ENCODE assay signal across 8 cellular contexts in genomic region chr5:151126199-151126645, GRCh38. TPM values are rescaled to one million over a fixed set of nuclear protein-coding genes. Genes with fewer than 3 reads are reported as not detected.
DNase-seq lines count a peak whose midpoint lies in the region; ATAC-seq and TF ChIP-seq lines count a peak whose summit lies in the region.

No MANE protein-coding gene starts in this region.

- DNase-seq in GM04504 (ENCODE audit: low read depth): peak; percentile 27
- DNase-seq in NOMO-1 treated with dmso at 0.1 percent for 144 hours (lab: John Stamatoyannopoulos, UW; ENCODE audit: unreplicated experiment): peak; percentile 6
- DNase-seq in activated T-cell treated with anti-CD3 and anti-CD28 coated beads for 48 hours (ENCODE audit: low read depth): peak; percentile 61
- DNase-seq in esophagus muscularis mucosa (ENCODE audit: extremely low spot score): no peak
- peak; percentile 39 to 78 (median 62) for DNase-seq in naive thymus-derived CD8-positive, alpha-beta T cell
- peak; percentile 54 for DNase-seq in stimulated activated naive CD4-positive, alpha-beta T cell treated with Interleukin-2 at 50 U/mL for 16 hours (lab: John Stamatoyannopoulos, UW)
- no peak for DNase-seq in DMS79 (lab: John Stamatoyannopoulos, UW)

- TF ChIP-seq CTCF in esophagus muscularis mucosa (IDR thresholded peaks at IDR 0.05): peak; percentile 67 to 86 (median 80)

- 15% methylated on average over 9 of the region's 9 CpGs for WGBS in esophagus muscularis mucosa

- no peak for TF ChIP-seq POLR2A in esophagus muscularis mucosa (IDR thresholded peaks at IDR 0.05; ENCODE audit: low read depth)

- POLR2A ChIA-PET in naive thymus-derived CD8-positive, alpha-beta T cell (lab: Charles Lee): interaction anchor here (0.7 to 8.5 kb wide), 17 partner anchors 9 to 366 kb away, joined by 3 to 88 read pairs (median 7); partner anchors contain the start of genes ANXA6 and TNIP1

- H3K27me3 ChIP-seq in esophagus muscularis mucosa: no peaks in the 10 kb centered on the region

- peaks cover 32 to 75% (median 68%) of the 10 kb centered on the region in 4 donors for H3K4me1 Mint-ChIP-seq in naive thymus-derived CD8-positive, alpha-beta T cell

- peak overlapping the region; percentile 67 to 98 (median 94) for H3K27ac Mint-ChIP-seq in naive thymus-derived CD8-positive, alpha-beta T cell

- no peaks in the 10 kb centered on the region for H3K27me3 Mint-ChIP-seq in naive thymus-derived CD8-positive, alpha-beta T cell

- no peaks in the 10 kb centered on the region for H3K9me3 ChIP-seq in esophagus muscularis mucosa

- intact Hi-C loops in esophagus muscularis mucosa (cut with DNase I): loop anchor here (2.0 kb wide), 2 partner anchors 39 to 113 kb away; no protein-coding TSS in a partner anchor

- H3K4me3 Mint-ChIP-seq in naive thymus-derived CD8-positive, alpha-beta T cell: peak overlapping the region in 8 of 10 donors; percentile 7 to 73 (median 30)

- peaks cover 54 to 98% (median 95%) of the 10 kb centered on the region in 4 donors for H3K36me3 ChIP-seq in esophagus muscularis mucosa

- no peak for TF ChIP-seq EP300 in esophagus muscularis mucosa (IDR thresholded peaks at IDR 0.05)

- H3K4me3 ChIP-seq in esophagus muscularis mucosa: no peak overlapping the region

- H3K4me1 ChIP-seq in esophagus muscularis mucosa: peaks cover 21 to 60% (median 55%) of the 10 kb centered on the region in 4 donors

- H3K9me3 Mint-ChIP-seq in naive thymus-derived CD8-positive, alpha-beta T cell: no peaks in the 10 kb centered on the region

- H3K36me3 Mint-ChIP-seq in naive thymus-derived CD8-positive, alpha-beta T cell: peaks cover 7 to 89% (median 29%) of the 10 kb centered on the region in 3 donors

- ATAC-seq in HG02981 (IDR thresholded peaks at IDR 0.05; ENCODE audit: unreplicated experiment): peak; percentile 28
- ATAC-seq in naive thymus-derived CD8-positive, alpha-beta T cell: peak; percentile 25 to 48

- H3K27ac ChIP-seq in esophagus muscularis mucosa (replicated peaks in 1 of 4): peak overlapping the region in 1 of 4 donors; percentile 1

RNA-seq across cellular contexts. Expression of gene ANXA6, which starts 31.4 kb away (rescaled TPM):
- total RNA-seq in esophagus muscularis mucosa: 100 to 1,000 TPM; 232 to 442 (median 374) TPM
- 100 to 1,000 TPM; 334 to 359 TPM for total RNA-seq in naive thymus-derived CD8-positive, alpha-beta T cell
- 100 to 1,000 TPM; 242 to 318 (median 254) TPM for polyA plus RNA-seq in naive thymus-derived CD8-positive, alpha-beta T cell

RNA-seq across cellular contexts. Expression of gene TNIP1, which starts 45.4 kb away (rescaled TPM):
- 100 to 1,000 TPM in 3 of 4 donors, 10 to 100 TPM in 1; 91.4 to 136 (median 114) TPM for total RNA-seq in esophagus muscularis mucosa
- total RNA-seq in naive thymus-derived CD8-positive, alpha-beta T cell: 100 to 1,000 TPM; 138 to 140 TPM
- polyA plus RNA-seq in naive thymus-derived CD8-positive, alpha-beta T cell: 10 to 100 TPM; 25.6 to 37.5 (median 29.8) TPM

Comparison
In these comparisons a context has a peak if more than half of its experiments do, and no peak if none do; other contexts are left out.
1. DNase-seq: peak in GM04504 (single experiment), NOMO-1 treated with dmso at 0.1 percent for 144 hours (single experiment), activated T-cell treated with anti-CD3 and anti-CD28 coated beads for 48 hours (single experiment), naive thymus-derived CD8-positive, alpha-beta T cell (10 of 10) and stimulated activated naive CD4-positive, alpha-beta T cell treated with Interleukin-2 at 50 U/mL for 16 hours (single experiment); none in esophagus muscularis mucosa (single experiment) and DMS79 (single experiment).